In the genomic region with DNA sequence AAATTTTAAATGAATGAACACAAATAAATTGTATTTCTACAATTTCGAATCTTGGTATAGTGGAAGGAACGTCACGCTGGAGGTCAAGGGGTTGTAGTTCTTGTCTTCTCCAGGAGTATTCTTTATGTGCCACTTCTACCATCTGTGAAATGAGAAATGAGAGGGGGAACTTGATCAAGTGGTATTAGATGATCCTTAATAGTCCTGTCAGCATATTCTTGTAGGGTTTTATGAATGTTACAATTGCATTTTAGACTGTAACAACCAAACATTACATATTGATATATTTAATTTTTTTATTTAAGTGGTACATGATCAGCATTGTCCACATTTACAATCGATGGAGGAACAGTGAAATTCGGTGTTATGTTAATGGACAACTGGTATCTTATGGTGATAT, we compare ENCODE assay signal across 25 cellular contexts.
DNase-seq lines count a peak whose midpoint lies in the region; ATAC-seq, FAIRE-seq and TF ChIP-seq lines count a peak whose summit lies in the region.
"Had no signal": no experiment of that assay in that cellular context is flagged by ENCODE, and none has a peak within 500 bp of the region (broad histone marks: within the 10 kb centered on the region; RNA-seq: fewer than 3 reads in every experiment).

No MANE protein-coding gene starts in this region.

- no peak for TF ChIP-seq CTCF in HepG2 (CRISPR knock-in tag; IDR thresholded peaks at IDR 0.05)
- TF ChIP-seq CTCF in right lobe of liver (IDR thresholded peaks at IDR 0.05) = no peak
- no peak for TF ChIP-seq CTCF in pancreas (IDR thresholded peaks at IDR 0.05)

- H3K4me2 ChIP-seq in HepG2 (ENCODE audit: low read depth, low read length) = no peak overlapping the region
- H3K4me2 ChIP-seq: BLaER1 had no signal

- H3K27ac ChIP-seq in HepG2 (ENCODE audit: extremely low read length, insufficient read depth, low read length) (no peak overlapping the region), right lobe of liver (no peak overlapping the region), pancreas (no peak overlapping the region)
- H3K27ac ChIP-seq: 22Rv1, BLaER1 had no signal

- no peaks in the 10 kb centered on the region for H3K36me3 ChIP-seq in HepG2 (replicated peaks in 1 of 2; ENCODE audit: control insufficient read depth in 1 of 2, insufficient read depth in 2 of 2, low read length in 2 of 2)
- H3K36me3 ChIP-seq in right lobe of liver = no peaks in the 10 kb centered on the region
- no peaks in the 10 kb centered on the region for H3K36me3 ChIP-seq in pancreas
- H3K36me3 ChIP-seq: BE2C, BLaER1 had no signal

- H3K4me3 ChIP-seq in HepG2 (replicated peaks in 1 of 3; ENCODE audit: insufficient read depth in 1 of 3, low read depth in 2 of 3, low read length in 3 of 3) (no peak overlapping the region), right lobe of liver (no peak overlapping the region), pancreas (no peak overlapping the region)
- H3K4me3 ChIP-seq: BLaER1 had no signal

- TF ChIP-seq RAD21 in HepG2 (CRISPR knock-in tag; IDR thresholded peaks at IDR 0.05) = no peak

- peaks cover 2 to 7% (median 4%) of the 10 kb centered on the region in 6 donors for H3K9me3 Mint-ChIP-seq in immature natural killer cell
- H3K9me3 Mint-ChIP-seq: CD14-positive monocyte had no signal

- H3K27ac Mint-ChIP-seq in immature natural killer cell = no peak overlapping the region
- H3K27ac Mint-ChIP-seq: CD14-positive monocyte; CD4-positive, alpha-beta memory T cell had no signal

- intact Hi-C loops in HepG2 (cut with micrococcal nuclease; ENCODE audit: unreplicated experiment) (no loop called here), right lobe of liver (cut with DNase I) (no loop called here), pancreas (cut with DNase I) (no loop called here)

- no peak for DNase-seq in HepG2 (ENCODE audit: low spot score)
- no peak for DNase-seq in right lobe of liver
- DNase-seq in RCC 7860 (ENCODE audit: low spot score) = no peak
- no peak for DNase-seq in pancreas
- no peak for DNase-seq in immature natural killer cell
- no peak for DNase-seq in GOT3 (lab: John Stamatoyannopoulos, UW)
- DNase-seq: ACHN; BE2C; C1 segment of cervical spinal cord; CD4-positive, alpha-beta memory T cell; CD4-positive, CD25-positive, alpha-beta regulatory T cell; CD8-positive, alpha-beta memory T cell; COR-L47; DMS 273 treated with DMSO at 0.1 percent for 48 hours; DMS153; DMS53; DMS79; DND-41; EL; GF-D8 had no signal

- H3K9me3 ChIP-seq in HepG2 (ENCODE audit: low read length) = no peaks in the 10 kb centered on the region
- H3K9me3 ChIP-seq in right lobe of liver = no peaks in the 10 kb centered on the region
- H3K9me3 ChIP-seq in pancreas = no peaks in the 10 kb centered on the region
- H3K9me3 ChIP-seq: BE2C, BLaER1 had no signal

- no peak overlapping the region for H3K9ac ChIP-seq in HepG2 (ENCODE audit: insufficient read depth, low read depth, low read length)
- H3K9ac ChIP-seq: BLaER1 had no signal

- in situ Hi-C loops in HepG2 (cut with HindIII; ENCODE audit: extremely low pct_ligation_motif_present, low pct_unique_long_range_greater_than_20kb) = no loop called here

- no peaks in the 10 kb centered on the region for H3K4me1 Mint-ChIP-seq in immature natural killer cell
- H3K4me1 Mint-ChIP-seq: CD14-positive monocyte; CD4-positive, alpha-beta memory T cell; CD4-positive, CD25-positive, alpha-beta regulatory T cell; CD8-positive, alpha-beta memory T cell had no signal

- 64% methylated on average over 5 of the region's 5 CpGs for WGBS in HepG2 (ENCODE audit: low lambda C conversion rate)
- 70% methylated on average over 5 of the region's 5 CpGs for WGBS in right lobe of liver (ENCODE audit: insufficient coverage, low coverage, low lambda C conversion rate, missing lambda C conversion rate)
- 91 to 96% methylated on average over 5 of the region's 5 CpGs for WGBS in pancreas, 2 donors

- no peaks in the 10 kb centered on the region for H3K27me3 Mint-ChIP-seq in immature natural killer cell (ENCODE audit: low read depth in 3 of 3)
- H3K27me3 Mint-ChIP-seq: CD4-positive, alpha-beta memory T cell; CD4-positive, CD25-positive, alpha-beta regulatory T cell; CD8-positive, alpha-beta memory T cell had no signal

- BruUV-seq in HepG2 (replicated peaks; lab: Mats Ljungman, UMichigan) = no TSS peak

- ATAC-seq in HepG2 (no peak), right lobe of liver (no peak), pancreas (no peak)

- no peaks in the 10 kb centered on the region for H3K4me1 ChIP-seq in HepG2 (ENCODE audit: insufficient read depth, low read length)
- no peaks in the 10 kb centered on the region for H3K4me1 ChIP-seq in right lobe of liver
- peaks cover 0 to 3% (median under 1%) of the 10 kb centered on the region in 3 donors for H3K4me1 ChIP-seq in pancreas
- H3K4me1 ChIP-seq: BE2C, BLaER1 had no signal

- CTCF ChIA-PET in HepG2 (lab: Yijun Ruan, JAX; ENCODE audit: low intra/inter-chr PET ratio, low total read pairs) = no interaction called here

- no peak overlapping the region for H3K4me3 Mint-ChIP-seq in immature natural killer cell
- H3K4me3 Mint-ChIP-seq: CD14-positive monocyte; CD4-positive, alpha-beta memory T cell; CD4-positive, CD25-positive, alpha-beta regulatory T cell; CD8-positive, alpha-beta memory T cell had no signal

- H3K79me2 ChIP-seq in HepG2 (ENCODE audit: insufficient read depth, low read length) = no peaks in the 10 kb centered on the region

- FAIRE-seq in HepG2 (lab: Jason Lieb, UNC) (no peak), RCC 7860 (lab: Jason Lieb, UNC) (peak; percentile 23), pancreas (lab: Jason Lieb, UNC) (peak; percentile 78)
- FAIRE-seq: GM12891, GM18507 had no signal

- no peak overlapping the region for H2AFZ ChIP-seq in HepG2 (ENCODE audit: low read length)

- no peaks in the 10 kb centered on the region for H4K20me1 ChIP-seq in HepG2 (ENCODE audit: insufficient read depth, low read length)
- H4K20me1 ChIP-seq: BLaER1 had no signal

- no peak for TF ChIP-seq POLR2A in HepG2 (IDR thresholded peaks at IDR 0.05; ENCODE audit: insufficient read depth in 1 of 2, low read depth in 2 of 2, low read length in 2 of 2)
- TF ChIP-seq POLR2A in right lobe of liver (IDR thresholded peaks at IDR 0.05) = no peak

- no peaks in the 10 kb centered on the region for H3K36me3 Mint-ChIP-seq in immature natural killer cell
- H3K36me3 Mint-ChIP-seq: CD14-positive monocyte; CD4-positive, alpha-beta memory T cell; CD4-positive, CD25-positive, alpha-beta regulatory T cell; CD8-positive, alpha-beta memory T cell had no signal

- no peaks in the 10 kb centered on the region; a peak in 1 of 5 replicates for H3K27me3 ChIP-seq in HepG2 (ENCODE audit: control insufficient read depth in 1 of 2, insufficient read depth in 2 of 2, low read length in 2 of 2)
- no peaks in the 10 kb centered on the region for H3K27me3 ChIP-seq in right lobe of liver
- no peaks in the 10 kb centered on the region for H3K27me3 ChIP-seq in pancreas
- H3K27me3 ChIP-seq: BE2C, BLaER1 had no signal

- TF ChIP-seq EP300 in HepG2 (IDR thresholded peaks at IDR 0.05; ENCODE audit: low read depth in 2 of 2, low read length in 2 of 2) (no peak), HepG2 (CRISPR knock-in tag; IDR thresholded peaks at IDR 0.05; ENCODE audit: borderline replicate concordance) (no peak)

- POLR2A ChIA-PET in HepG2 (lab: Yijun Ruan, JAX) = no interaction called here

TF ChIP-seq in HepG2, 621 proteins besides CTCF, POLR2A, EP300 and RAD21:
- peak; percentile 46 to 72; a peak in 2 of 4 replicates for TF ChIP-seq MAFK (conservative IDR thresholded peaks at IDR 0.05 in 1 of 2, IDR thresholded peaks at IDR 0.05 in 1 of 2; ENCODE audit: low read length in 2 of 2)
- no peak for TF ChIP-seq SALL2 (CRISPR knock-in tag; IDR thresholded peaks at IDR 0.05)
- TF ChIP-seq MAFF (IDR thresholded peaks at IDR 0.05; ENCODE audit: low read depth, low read length) = peak; percentile 56; the same call in 1 of the 2 replicates
- TF ChIP-seq PATZ1 (CRISPR knock-in tag; IDR thresholded peaks at IDR 0.05) = no peak
- TF ChIP-seq FOXK2 (IDR thresholded peaks at IDR 0.05) = no peak
- no peak for TF ChIP-seq CEBPG (CRISPR knock-in tag; IDR thresholded peaks at IDR 0.05)
- TF ChIP-seq, protein P1, sequence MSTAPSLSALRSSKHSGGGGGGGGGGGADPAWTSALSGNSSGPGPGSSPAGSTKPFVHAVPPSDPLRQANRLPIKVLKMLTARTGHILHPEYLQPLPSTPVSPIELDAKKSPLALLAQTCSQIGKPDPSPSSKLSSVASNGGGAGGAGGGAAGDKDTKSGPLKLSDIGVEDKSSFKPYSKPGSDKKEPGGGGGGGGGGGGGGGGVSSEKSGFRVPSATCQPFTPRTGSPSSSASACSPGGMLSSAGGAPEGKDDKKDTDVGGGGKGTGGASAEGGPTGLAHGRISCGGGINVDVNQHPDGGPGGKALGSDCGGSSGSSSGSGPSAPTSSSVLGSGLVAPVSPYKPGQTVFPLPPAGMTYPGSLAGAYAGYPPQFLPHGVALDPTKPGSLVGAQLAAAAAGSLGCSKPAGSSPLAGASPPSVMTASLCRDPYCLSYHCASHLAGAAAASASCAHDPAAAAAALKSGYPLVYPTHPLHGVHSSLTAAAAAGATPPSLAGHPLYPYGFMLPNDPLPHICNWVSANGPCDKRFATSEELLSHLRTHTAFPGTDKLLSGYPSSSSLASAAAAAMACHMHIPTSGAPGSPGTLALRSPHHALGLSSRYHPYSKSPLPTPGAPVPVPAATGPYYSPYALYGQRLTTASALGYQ (CRISPR knock-in tag; IDR thresholded peaks at IDR 0.05) = no peak
- TF ChIP-seq, protein P2, sequence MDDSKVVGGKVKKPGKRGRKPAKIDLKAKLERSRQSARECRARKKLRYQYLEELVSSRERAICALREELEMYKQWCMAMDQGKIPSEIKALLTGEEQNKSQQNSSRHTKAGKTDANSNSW (CRISPR knock-in tag; IDR thresholded peaks at IDR 0.05; ENCODE audit: borderline replicate concordance) = no peak
